ENCODE assay signal across 1 cellular context in the genomic region with DNA sequence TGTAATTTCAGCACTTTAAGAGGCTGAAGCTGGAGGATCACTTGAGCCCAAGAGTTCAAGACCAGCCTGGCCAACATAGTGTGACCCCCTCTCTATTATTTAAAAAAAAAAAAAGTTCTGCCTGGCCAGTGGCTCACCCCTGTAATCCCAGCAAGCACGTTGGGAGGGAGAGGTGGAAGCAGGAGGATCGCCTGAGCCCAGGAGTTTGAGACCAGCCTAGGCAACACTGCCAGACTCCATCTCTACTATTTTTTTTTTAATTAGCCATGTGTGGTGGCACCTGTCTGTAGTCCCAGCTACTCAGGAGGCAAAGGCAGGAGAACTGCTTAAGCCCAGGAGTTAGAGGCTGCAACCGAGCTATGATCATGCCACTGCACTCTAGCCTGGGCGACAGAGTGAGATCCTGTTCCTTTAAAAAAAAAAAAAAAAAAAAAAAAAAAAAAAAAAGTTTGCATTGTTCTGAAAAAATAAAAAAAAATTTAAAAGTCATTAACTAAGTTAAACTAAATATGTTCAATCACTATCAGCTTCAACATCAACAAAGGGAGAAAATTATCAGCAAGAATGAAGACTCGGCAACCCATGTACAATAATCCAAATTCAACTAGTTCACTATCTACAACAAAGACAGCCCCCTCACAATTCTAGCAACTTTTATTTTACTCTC.
TF ChIP-seq lines count a peak whose summit lies in the region.

No MANE protein-coding gene starts in this region.

TF ChIP-seq in HepG2, 621 proteins besides CTCF, POLR2A, EP300 and RAD21:
- TF ChIP-seq, protein P1, sequence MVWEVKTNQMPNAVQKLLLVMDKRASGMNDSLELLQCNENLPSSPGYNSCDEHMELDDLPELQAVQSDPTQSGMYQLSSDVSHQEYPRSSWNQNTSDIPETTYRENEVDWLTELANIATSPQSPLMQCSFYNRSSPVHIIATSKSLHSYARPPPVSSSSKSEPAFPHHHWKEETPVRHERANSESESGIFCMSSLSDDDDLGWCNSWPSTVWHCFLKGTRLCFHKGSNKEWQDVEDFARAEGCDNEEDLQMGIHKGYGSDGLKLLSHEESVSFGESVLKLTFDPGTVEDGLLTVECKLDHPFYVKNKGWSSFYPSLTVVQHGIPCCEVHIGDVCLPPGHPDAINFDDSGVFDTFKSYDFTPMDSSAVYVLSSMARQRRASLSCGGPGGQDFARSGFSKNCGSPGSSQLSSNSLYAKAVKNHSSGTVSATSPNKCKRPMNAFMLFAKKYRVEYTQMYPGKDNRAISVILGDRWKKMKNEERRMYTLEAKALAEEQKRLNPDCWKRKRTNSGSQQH (CRISPR knock-in tag; IDR thresholded peaks at IDR 0.05; ENCODE audit: low read depth): no peak
- TF ChIP-seq NR2F1 (CRISPR knock-in tag; IDR thresholded peaks at IDR 0.05): no peak
- no peak for TF ChIP-seq MAFK (conservative IDR thresholded peaks at IDR 0.05 in 1 of 2, IDR thresholded peaks at IDR 0.05 in 1 of 2; ENCODE audit: low read length in 2 of 2)
